ENCODE assay signal across 8 cellular contexts in the genomic region with DNA sequence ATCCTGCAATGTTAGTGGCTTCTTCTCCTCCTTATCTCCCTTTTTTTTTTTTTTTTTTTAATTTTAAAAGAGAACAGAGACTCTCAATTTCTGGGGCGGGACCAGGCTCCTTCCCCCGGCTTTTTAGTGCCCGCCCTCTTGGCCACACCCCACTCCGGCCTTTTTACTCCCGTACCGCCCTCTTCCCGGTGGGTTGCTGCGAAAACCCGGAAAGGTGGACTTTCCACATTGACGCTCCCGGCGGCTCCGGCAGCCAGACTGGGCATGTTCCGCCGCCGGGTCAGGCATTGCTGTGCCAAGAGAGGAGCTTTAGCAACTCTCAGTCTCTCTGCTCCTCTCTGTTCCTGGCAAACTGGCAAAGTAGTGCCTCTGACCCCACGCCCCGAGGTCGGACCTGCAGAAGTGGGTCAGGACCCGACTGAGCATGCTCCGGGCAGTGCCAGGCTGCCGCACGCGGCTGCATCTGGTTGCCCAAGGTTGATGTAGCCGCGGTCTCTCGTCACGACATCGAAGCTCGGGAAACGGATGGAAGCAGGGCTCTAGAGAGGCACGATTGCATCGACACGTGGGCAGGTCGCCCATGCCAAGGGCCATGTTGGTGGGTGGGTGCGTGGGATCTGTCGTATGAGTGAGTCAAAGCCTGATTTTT. TPM values are rescaled to one million over a fixed set of nuclear protein-coding genes. Genes with fewer than 3 reads are reported as not detected.
DNase-seq lines count a peak whose midpoint lies in the region; ATAC-seq and TF ChIP-seq lines count a peak whose summit lies in the region.

No MANE protein-coding gene starts in this region.

- no peak for TF ChIP-seq CTCF in AG10803 (conservative IDR thresholded peaks at IDR 0.05; ENCODE audit: low read length)

- peak; percentile 97 for DNase-seq in AG10803 (ENCODE audit: low read depth)
- peak; percentile 79 for DNase-seq in GM19238 (ENCODE audit: insufficient read length, low spot score)
- peak; percentile 85 for DNase-seq in NCI-H460 (ENCODE audit: extremely low read depth, low read depth)
- peak; percentile 88 to 91 for DNase-seq in activated CD4-positive, alpha-beta T cell treated with anti-CD3 and anti-CD28 coated beads, Interleukin-2, amount 50 U/mL, for 4 hours
- peak; percentile 98 for DNase-seq in dermis blood vessel endothelial cell
- peak; percentile 98 for DNase-seq in left kidney (ENCODE audit: low read depth, low spot score)
- peak; percentile 81 to 86 (median 83) for DNase-seq in stimulated activated CD4-positive, alpha-beta T cell treated with anti-CD3 and anti-CD28 coated beads, Interleukin-1b, Interleukin-23, amount 100 ng/mL, for 24 hours (ENCODE audit: low read depth in 4 of 4, low spot score in 1 of 4)

- ATAC-seq in HG03378 (IDR thresholded peaks at IDR 0.05; ENCODE audit: unreplicated experiment): peak; percentile 77

- H3K4me3 ChIP-seq in AG10803 (ENCODE audit: low read length): peak overlapping the region; percentile 71

RNA-seq across cellular contexts. Expression of a gene that starts 1.1 kb away (rescaled TPM):
- total RNA-seq in NCI-H460 (2014; rRNA removed; shearing (Covaris generic)): 5.5 and 6.6 TPM in 2 replicates
- polyA plus RNA-seq in NCI-H460 (2014; cell fraction: nucleus; rRNA removed): 2.6 and 4.4 TPM in 2 replicates
- total RNA-seq in dermis blood vessel endothelial cell: 29.8 and 40.4 TPM in 2 replicates

Comparison
In these comparisons a context has a peak if more than half of its experiments do, and no peak if none do; other contexts are left out.
1. Peak in every context shown above with its lines: DNase-seq, ATAC-seq and H3K4me3 ChIP-seq.